10 cellular contexts compared by ENCODE assay signal in genomic region chr10:70462349-70462984, GRCh38. TPM values are rescaled to one million over a fixed set of nuclear protein-coding genes. Genes with fewer than 3 reads are reported as not detected.
DNase-seq lines count a peak whose midpoint lies in the region; ATAC-seq and TF ChIP-seq lines count a peak whose summit lies in the region.
"Had no signal": no experiment of that assay in that cellular context is flagged by ENCODE, and none has a peak within 500 bp of the region (broad histone marks: within the 10 kb centered on the region; RNA-seq: fewer than 3 reads in every experiment).

No MANE protein-coding gene starts in this region.

- H3K9me3 ChIP-seq in left ventricle myocardium inferior (replicated peaks) (no peaks in the 10 kb centered on the region), thoracic aorta (no peaks in the 10 kb centered on the region), Karpas-422 (ENCODE audit: low read length) (no peaks in the 10 kb centered on the region)

- no peaks in the 10 kb centered on the region for H4K20me1 ChIP-seq in Karpas-422 (ENCODE audit: insufficient read depth, low read depth, low read length)

- H3K9ac ChIP-seq in Karpas-422 (ENCODE audit: low read length): no peak overlapping the region

- H3K4me3 ChIP-seq in left ventricle myocardium inferior: no peak overlapping the region
- H3K4me3 ChIP-seq in thoracic aorta: no peak overlapping the region
- no peak overlapping the region for H3K4me3 ChIP-seq in Karpas-422 (ENCODE audit: low read length)

- no peaks in the 10 kb centered on the region for H3K79me2 ChIP-seq in Karpas-422 (ENCODE audit: low read length)

- H3K4me2 ChIP-seq in Karpas-422 (ENCODE audit: low read depth, low read length, poor library complexity, severe bottlenecking): no peak overlapping the region

- H3K27me3 ChIP-seq in left ventricle myocardium inferior (ENCODE audit: low read depth) (no peaks in the 10 kb centered on the region), thoracic aorta (replicated peaks; ENCODE audit: insufficient read depth) (no peaks in the 10 kb centered on the region), Karpas-422 (ENCODE audit: low read length) (no peaks in the 10 kb centered on the region)

- peak; percentile 53 for ATAC-seq in thoracic aorta (ENCODE audit: insufficient number of reproducible peaks, low FRiP score, low read depth)

- DNase-seq in LHCN-M2 (ENCODE audit: low read depth): peak; percentile 37
- peak; percentile 38 for DNase-seq in SW480 (ENCODE audit: low spot score)
- DNase-seq in left ventricle myocardium inferior: peak; percentile 86
- peak; percentile 73 for DNase-seq in thoracic aorta (ENCODE audit: low spot score)
- DNase-seq in Karpas-422: no peak
- no peak for DNase-seq in kidney glomerular epithelial cell (lab: John Stamatoyannopoulos, UW)
- no peak for DNase-seq in KG1 (lab: John Stamatoyannopoulos, UW)
- DNase-seq in cortex of kidney (lab: John Stamatoyannopoulos, UW): no peak
- DNase-seq: NCI-H1436 treated with DMSO at 0.1 percent for 48 hours had no signal

- no peaks in the 10 kb centered on the region for H3K9me2 ChIP-seq in Karpas-422 (replicated peaks; ENCODE audit: insufficient read depth, low read length)

- TF ChIP-seq CTCF in left ventricle myocardium inferior (IDR thresholded peaks at IDR 0.05; ENCODE audit: borderline replicate concordance): peak; percentile 18
- no peak for TF ChIP-seq CTCF in thoracic aorta (IDR thresholded peaks at IDR 0.05)

- H3K4me1 ChIP-seq in left ventricle myocardium inferior: peaks cover 48% of the 10 kb centered on the region
- peaks cover 16 to 35% of the 10 kb centered on the region in 2 donors for H3K4me1 ChIP-seq in thoracic aorta (ENCODE audit: control insufficient read depth in 1 of 2, low read depth in 2 of 2)
- peaks cover 3% of the 10 kb centered on the region for H3K4me1 ChIP-seq in Karpas-422 (ENCODE audit: low read length)

- no peak overlapping the region for H2AFZ ChIP-seq in Karpas-422 (ENCODE audit: low read length)

- H3K27ac ChIP-seq in left ventricle myocardium inferior (replicated peaks) (peak overlapping the region; percentile 50), thoracic aorta (peak overlapping the region in 1 of 2 donors; percentile 31), Karpas-422 (ENCODE audit: low read length) (no peak overlapping the region)

- H3K36me3 ChIP-seq in left ventricle myocardium inferior (no peaks in the 10 kb centered on the region), thoracic aorta (no peaks in the 10 kb centered on the region), Karpas-422 (ENCODE audit: insufficient read depth, low read length) (no peaks in the 10 kb centered on the region)

- intact Hi-C loops in left ventricle myocardium inferior (cut with micrococcal nuclease): loop anchor here (10.0 kb wide), 1 partner anchor 292 kb away; no protein-coding TSS in a partner anchor

RNA-seq across cellular contexts. Expression of gene PALD1, which starts 16.1 kb away (rescaled TPM):
- total RNA-seq in LHCN-M2 (2014; rRNA removed) (0.38 and 0.40 TPM in 2 replicates), left ventricle myocardium inferior (5.1 TPM), thoracic aorta (10 to 100 TPM; 19.5 to 19.7 TPM)
- 0.28 TPM for polyA plus RNA-seq in LHCN-M2 (2012)
- total RNA-seq in Karpas-422 (2014; rRNA removed; shearing (Covaris generic); ENCODE audit: low replicate concordance): 54.7 and 106 TPM in 2 replicates

RNA-seq across cellular contexts. Expression of gene NODAL, which starts 21.0 kb away (rescaled TPM):
- not detected in 2 replicates for total RNA-seq in LHCN-M2 (2014; rRNA removed)
- not detected for polyA plus RNA-seq in LHCN-M2 (2012)
- 0.16 TPM for total RNA-seq in left ventricle myocardium inferior
- total RNA-seq in thoracic aorta: under 1 TPM in 1 of 2 donors, not detected in 1; 0.27 TPM
- not detected in 2 replicates for total RNA-seq in Karpas-422 (2014; rRNA removed; shearing (Covaris generic); ENCODE audit: low replicate concordance)
- total RNA-seq: chondrocyte had no signal

RNA-seq across cellular contexts. Expression of gene EIF4EBP2, which starts 58.5 kb away (rescaled TPM):
- total RNA-seq in LHCN-M2 (2014; rRNA removed) (32.8 and 42.9 TPM in 2 replicates), left ventricle myocardium inferior (75.1 TPM), thoracic aorta (10 to 100 TPM; 52.8 to 60.0 TPM)
- 25.7 TPM for polyA plus RNA-seq in LHCN-M2 (2012)
- total RNA-seq in Karpas-422 (2014; rRNA removed; shearing (Covaris generic); ENCODE audit: low replicate concordance): 35.3 and 78.0 TPM in 2 replicates

Comparison
In these comparisons a context has a peak if more than half of its experiments do, and no peak if none do; other contexts are left out.
1. DNase-seq: peak in LHCN-M2 (single experiment), SW480 (single experiment), left ventricle myocardium inferior (single experiment) and thoracic aorta (single experiment); none in Karpas-422 (single experiment), kidney glomerular epithelial cell (single experiment), KG1 (single experiment) and cortex of kidney (single experiment).